Comparison of ENCODE assay signal across 26 cellular contexts in the genomic region with DNA sequence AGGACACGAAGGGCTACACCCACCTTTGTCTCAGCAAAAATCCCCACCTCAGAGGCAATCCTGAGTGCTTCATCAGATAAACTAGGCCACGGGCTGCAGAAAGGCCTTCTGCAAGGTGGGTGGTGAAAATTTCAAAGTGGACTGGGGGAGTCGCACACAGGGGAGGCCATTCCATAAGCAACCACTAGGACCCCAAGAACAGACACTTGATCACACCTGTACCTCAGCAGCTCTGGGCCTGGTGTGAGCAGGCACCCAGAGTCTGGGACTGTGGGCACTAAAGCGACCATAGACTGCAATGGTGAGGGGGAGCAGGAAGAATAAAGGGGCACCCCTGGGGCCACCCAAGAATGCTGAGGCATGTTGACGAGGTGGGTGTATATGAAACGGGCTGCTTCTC.
"Had no signal": no experiment of that assay in that cellular context is flagged by ENCODE, and none has a peak within 500 bp of the region (broad histone marks: within the 10 kb centered on the region; RNA-seq: fewer than 3 reads in every experiment).

No MANE protein-coding gene starts in this region.

- ATAC-seq: effector memory CD8-positive, alpha-beta T cell; foreskin keratinocyte; left cardiac atrium; lower lobe of right lung; psoas muscle; sciatic nerve; stimulated activated naive B cell treated with anti-CD40 and anti-IgM and Interleukin-4, amounts not matched to agents 10 μg/mL and 1 μg/mL and 100 μg/mL, for 72 hours; stimulated activated naive CD8-positive, alpha-beta T cell treated with anti-CD3 and anti-CD28 coated beads, Interleukin-15, amount 100 ng/mL, for 72 hours; upper lobe of right lung had no signal

- DNase-seq: effector memory CD8-positive, alpha-beta T cell; erythroblast; foreskin keratinocyte; head of caudate nucleus; kidney; left cardiac atrium; left ventricle myocardium inferior; lower lobe of right lung; midbrain; nephron progenitor cell; psoas muscle; retina; spleen; stimulated activated CD4-positive, alpha-beta T cell treated with anti-CD3 and anti-CD28 coated beads, Interleukin-15, amount 100 ng/mL, for 24 hours; stimulated activated CD4-positive, alpha-beta T cell treated with anti-CD3 and anti-CD28 coated beads, Interleukin-1b, Interleukin-23, amount 100 ng/mL, for 48 hours; stimulated activated CD4-positive, alpha-beta T cell treated with anti-CD3 and anti-CD28 coated beads, Interleukin-4, amount 100 ng/mL, for 24 hours; stimulated activated naive B cell treated with anti-CD40 and anti-IgM and Interleukin-4, amounts not matched to agents 10 μg/mL and 1 μg/mL and 100 μg/mL, for 72 hours; stimulated activated naive CD8-positive, alpha-beta T cell treated with anti-CD3 and anti-CD28 coated beads, Interleukin-15, amount 100 ng/mL, for 72 hours; testis; upper lobe of right lung had no signal

- H3K27ac Mint-ChIP-seq: effector memory CD8-positive, alpha-beta T cell; memory B cell; nephron progenitor cell; stimulated activated naive B cell treated with anti-CD40 and anti-IgM and Interleukin-4, amounts not matched to agents 10 μg/mL and 1 μg/mL and 100 μg/mL, for 72 hours; stimulated activated naive CD8-positive, alpha-beta T cell treated with anti-CD3 and anti-CD28 coated beads, Interleukin-15, amount 100 ng/mL, for 72 hours had no signal

- H3K27me3 ChIP-seq: foreskin keratinocyte, hepatocyte, neutrophil, spleen, testis, tibial nerve, upper lobe of right lung, vagina had no signal

- H3K4me3 ChIP-seq: hepatocyte, left ventricle myocardium inferior, lower lobe of right lung, psoas muscle, spleen, testis, tibial nerve, upper lobe of right lung, vagina had no signal

- H3K27me3 Mint-ChIP-seq: effector memory CD8-positive, alpha-beta T cell; memory B cell; stimulated activated naive B cell treated with anti-CD40 and anti-IgM and Interleukin-4, amounts not matched to agents 10 μg/mL and 1 μg/mL and 100 μg/mL, for 72 hours; stimulated activated naive CD8-positive, alpha-beta T cell treated with anti-CD3 and anti-CD28 coated beads, Interleukin-15, amount 100 ng/mL, for 72 hours had no signal

- H3K4me2 ChIP-seq: hepatocyte had no signal

- H3K9me3 Mint-ChIP-seq: effector memory CD8-positive, alpha-beta T cell; memory B cell; nephron progenitor cell; stimulated activated naive B cell treated with anti-CD40 and anti-IgM and Interleukin-4, amounts not matched to agents 10 μg/mL and 1 μg/mL and 100 μg/mL, for 72 hours; stimulated activated naive CD8-positive, alpha-beta T cell treated with anti-CD3 and anti-CD28 coated beads, Interleukin-15, amount 100 ng/mL, for 72 hours had no signal

- H3K4me3 Mint-ChIP-seq: effector memory CD8-positive, alpha-beta T cell; memory B cell; nephron progenitor cell; stimulated activated naive B cell treated with anti-CD40 and anti-IgM and Interleukin-4, amounts not matched to agents 10 μg/mL and 1 μg/mL and 100 μg/mL, for 72 hours; stimulated activated naive CD8-positive, alpha-beta T cell treated with anti-CD3 and anti-CD28 coated beads, Interleukin-15, amount 100 ng/mL, for 72 hours had no signal

- H2AFZ ChIP-seq: hepatocyte had no signal

- H3K9me3 ChIP-seq: left ventricle myocardium inferior, lower lobe of right lung, neutrophil, psoas muscle, spleen, testis, tibial nerve, upper lobe of right lung, vagina had no signal

- H3K4me1 ChIP-seq: foreskin keratinocyte, left ventricle myocardium inferior, lower lobe of right lung, psoas muscle, spleen, testis, tibial nerve, upper lobe of right lung, vagina had no signal

- H3K27ac ChIP-seq: foreskin keratinocyte, hepatocyte, left ventricle myocardium inferior, lower lobe of right lung, neutrophil, psoas muscle, spleen, testis, tibial nerve, upper lobe of right lung, vagina had no signal

- H3K4me1 Mint-ChIP-seq: memory B cell; stimulated activated naive CD8-positive, alpha-beta T cell treated with anti-CD3 and anti-CD28 coated beads, Interleukin-15, amount 100 ng/mL, for 72 hours had no signal
